Comparison of ENCODE assay signal across 1 cellular context in genomic region chr17:49994085-49995054, GRCh38.
TF ChIP-seq lines count a peak whose summit lies in the region.

No MANE protein-coding gene starts in this region.

TF ChIP-seq in H1, 55 proteins besides CTCF, POLR2A, EP300 and RAD21 (continued from another document):
- TF ChIP-seq, protein P1, sequence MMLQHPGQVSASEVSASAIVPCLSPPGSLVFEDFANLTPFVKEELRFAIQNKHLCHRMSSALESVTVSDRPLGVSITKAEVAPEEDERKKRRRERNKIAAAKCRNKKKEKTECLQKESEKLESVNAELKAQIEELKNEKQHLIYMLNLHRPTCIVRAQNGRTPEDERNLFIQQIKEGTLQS (IDR thresholded peaks at IDR 0.05; ENCODE audit: insufficient read depth, low read depth, low read length), result no peak
- TF ChIP-seq BCL11A (IDR thresholded peaks at IDR 0.05; ENCODE audit: low read depth in 2 of 2, low read length in 2 of 2), result no peak
- peak; percentile 98 for TF ChIP-seq SUZ12 (IDR thresholded peaks at IDR 0.05; ENCODE audit: low read length)
- TF ChIP-seq JUND (IDR thresholded peaks at IDR 0.05; ENCODE audit: low read length), result no peak
- no peak; the same call in 1 of the 2 replicates for TF ChIP-seq RBBP5 (IDR thresholded peaks at IDR 0.05; ENCODE audit: borderline replicate concordance, low read depth, low read length)
- TF ChIP-seq, protein P2, sequence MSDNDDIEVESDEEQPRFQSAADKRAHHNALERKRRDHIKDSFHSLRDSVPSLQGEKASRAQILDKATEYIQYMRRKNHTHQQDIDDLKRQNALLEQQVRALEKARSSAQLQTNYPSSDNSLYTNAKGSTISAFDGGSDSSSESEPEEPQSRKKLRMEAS (IDR thresholded peaks at IDR 0.05), result no peak; the same call in 1 of the 2 replicates
- TF ChIP-seq SIN3A (conservative IDR thresholded peaks at IDR 0.05 in 1 of 2, IDR thresholded peaks at IDR 0.05 in 1 of 2; ENCODE audit: low read depth in 1 of 2, low read length in 2 of 2), result no peak
- no peak for TF ChIP-seq CHD2 (IDR thresholded peaks at IDR 0.05; ENCODE audit: low read length)
- TF ChIP-seq EGR1 (IDR thresholded peaks at IDR 0.05; ENCODE audit: borderline replicate concordance, low read depth, low read length), result no peak; the same call in 1 of the 2 replicates
- peak; percentile 52 for TF ChIP-seq ASH2L (IDR thresholded peaks at IDR 0.05; ENCODE audit: low read length)
- no peak for TF ChIP-seq BRCA1 (IDR thresholded peaks at IDR 0.05; ENCODE audit: low read depth, low read length)
- TF ChIP-seq SIX5 (IDR thresholded peaks at IDR 0.05; ENCODE audit: low read depth, low read length), result no peak
- TF ChIP-seq SP2 (IDR thresholded peaks at IDR 0.05; ENCODE audit: low read length), result no peak
- no peak for TF ChIP-seq SIRT6 (IDR thresholded peaks at IDR 0.05; ENCODE audit: low read length)
- TF ChIP-seq RNF2 (IDR thresholded peaks at IDR 0.05; ENCODE audit: borderline replicate concordance, low read depth, low read length, missing control alignments, poor library complexity, severe bottlenecking), result peak; percentile 88
- TF ChIP-seq CEBPB (IDR thresholded peaks at IDR 0.05; ENCODE audit: low read depth, low read length), result no peak
- no peak for TF ChIP-seq FOSL1 (IDR thresholded peaks at IDR 0.05; ENCODE audit: insufficient read depth, low read depth, low read length)
- TF ChIP-seq NANOG (IDR thresholded peaks at IDR 0.05; ENCODE audit: insufficient read depth, low read depth, low read length, poor library complexity, severe bottlenecking), result no peak
- TF ChIP-seq TBP (IDR thresholded peaks at IDR 0.05; ENCODE audit: low read depth, low read length), result no peak
- no peak for TF ChIP-seq CHD7 (IDR thresholded peaks at IDR 0.05; ENCODE audit: insufficient replicate concordance, low read length)
- no peak for TF ChIP-seq NRF1 (IDR thresholded peaks at IDR 0.05; ENCODE audit: low read depth, low read length)
- no peak for TF ChIP-seq TAF7 (optimal IDR thresholded peaks at IDR 0.05; ENCODE audit: borderline replicate concordance, low read depth, low read length)
- peak; percentile 9; the same call in 1 of the 2 replicates for TF ChIP-seq SP4 (IDR thresholded peaks at IDR 0.05; ENCODE audit: low read length)
- no peak for TF ChIP-seq KDM4A (IDR thresholded peaks at IDR 0.05; ENCODE audit: low read depth, low read length, severe bottlenecking)
- no peak for TF ChIP-seq PHF8 (conservative IDR thresholded peaks at IDR 0.05; ENCODE audit: low read depth, low read length)
- no peak for TF ChIP-seq KDM1A (IDR thresholded peaks at IDR 0.05; ENCODE audit: borderline replicate concordance, low read length)
- no peak for TF ChIP-seq HDAC2 (IDR thresholded peaks at IDR 0.05; ENCODE audit: borderline replicate concordance in 1 of 2, low read depth in 2 of 2, low read length in 2 of 2)
- TF ChIP-seq, protein P3, sequence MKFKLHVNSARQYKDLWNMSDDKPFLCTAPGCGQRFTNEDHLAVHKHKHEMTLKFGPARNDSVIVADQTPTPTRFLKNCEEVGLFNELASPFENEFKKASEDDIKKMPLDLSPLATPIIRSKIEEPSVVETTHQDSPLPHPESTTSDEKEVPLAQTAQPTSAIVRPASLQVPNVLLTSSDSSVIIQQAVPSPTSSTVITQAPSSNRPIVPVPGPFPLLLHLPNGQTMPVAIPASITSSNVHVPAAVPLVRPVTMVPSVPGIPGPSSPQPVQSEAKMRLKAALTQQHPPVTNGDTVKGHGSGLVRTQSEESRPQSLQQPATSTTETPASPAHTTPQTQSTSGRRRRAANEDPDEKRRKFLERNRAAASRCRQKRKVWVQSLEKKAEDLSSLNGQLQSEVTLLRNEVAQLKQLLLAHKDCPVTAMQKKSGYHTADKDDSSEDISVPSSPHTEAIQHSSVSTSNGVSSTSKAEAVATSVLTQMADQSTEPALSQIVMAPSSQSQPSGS (IDR thresholded peaks at IDR 0.05; ENCODE audit: low read length), result no peak
- TF ChIP-seq CHD1 (IDR thresholded peaks at IDR 0.05; ENCODE audit: low read depth, low read length), result no peak
- TF ChIP-seq YY1 (IDR thresholded peaks at IDR 0.05; ENCODE audit: low read depth, low read length), result no peak
- no peak for TF ChIP-seq CREB1 (IDR thresholded peaks at IDR 0.05)
- TF ChIP-seq ZNF274 (IDR thresholded peaks at IDR 0.05; ENCODE audit: borderline replicate concordance, extremely low read depth, low read length), result no peak
- TF ChIP-seq GABPA (IDR thresholded peaks at IDR 0.05; ENCODE audit: borderline replicate concordance, insufficient read depth, low read length), result peak; percentile 56; the same call in 1 of the 2 replicates
- no peak for TF ChIP-seq SP1 (IDR thresholded peaks at IDR 0.05; ENCODE audit: low read depth, low read length)
- no peak for TF ChIP-seq SRF (IDR thresholded peaks at IDR 0.05; ENCODE audit: low read depth, low read length)
- TF ChIP-seq HDAC6 (IDR thresholded peaks at IDR 0.05; ENCODE audit: low read depth, low read length), result no peak
- TF ChIP-seq TCF12 (IDR thresholded peaks at IDR 0.05; ENCODE audit: low read depth, low read length), result no peak
- TF ChIP-seq, protein P4, sequence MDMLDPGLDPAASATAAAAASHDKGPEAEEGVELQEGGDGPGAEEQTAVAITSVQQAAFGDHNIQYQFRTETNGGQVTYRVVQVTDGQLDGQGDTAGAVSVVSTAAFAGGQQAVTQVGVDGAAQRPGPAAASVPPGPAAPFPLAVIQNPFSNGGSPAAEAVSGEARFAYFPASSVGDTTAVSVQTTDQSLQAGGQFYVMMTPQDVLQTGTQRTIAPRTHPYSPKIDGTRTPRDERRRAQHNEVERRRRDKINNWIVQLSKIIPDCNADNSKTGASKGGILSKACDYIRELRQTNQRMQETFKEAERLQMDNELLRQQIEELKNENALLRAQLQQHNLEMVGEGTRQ (IDR thresholded peaks at IDR 0.05; ENCODE audit: low read length), result no peak
- TF ChIP-seq CTBP2 (IDR thresholded peaks at IDR 0.05; ENCODE audit: borderline replicate concordance, insufficient read depth, insufficient read length, low read length), result no peak
- no peak; the same call in 1 of the 2 replicates for TF ChIP-seq BACH1 (IDR thresholded peaks at IDR 0.05; ENCODE audit: low read length)
- no peak for TF ChIP-seq JUN (IDR thresholded peaks at IDR 0.05; ENCODE audit: low read depth, low read length)
- peak; percentile 98 for TF ChIP-seq EZH2 (IDR thresholded peaks at IDR 0.05; ENCODE audit: low read depth, low read length, severe bottlenecking)
- TF ChIP-seq CBX8 (IDR thresholded peaks at IDR 0.05; ENCODE audit: borderline replicate concordance, low read depth, low read length), result 0 out of 2 replicates have a peak, but pooled peaks have one; percentile 56
- TF ChIP-seq MAFK (IDR thresholded peaks at IDR 0.05; ENCODE audit: low read depth, low read length), result no peak
- TF ChIP-seq KDM5A (IDR thresholded peaks at IDR 0.05; ENCODE audit: low read length), result no peak
TF ChIP-seq in H1: peak in this region for 7.
